Comparison of ENCODE assay signal across 1 cellular context in the genomic region with DNA sequence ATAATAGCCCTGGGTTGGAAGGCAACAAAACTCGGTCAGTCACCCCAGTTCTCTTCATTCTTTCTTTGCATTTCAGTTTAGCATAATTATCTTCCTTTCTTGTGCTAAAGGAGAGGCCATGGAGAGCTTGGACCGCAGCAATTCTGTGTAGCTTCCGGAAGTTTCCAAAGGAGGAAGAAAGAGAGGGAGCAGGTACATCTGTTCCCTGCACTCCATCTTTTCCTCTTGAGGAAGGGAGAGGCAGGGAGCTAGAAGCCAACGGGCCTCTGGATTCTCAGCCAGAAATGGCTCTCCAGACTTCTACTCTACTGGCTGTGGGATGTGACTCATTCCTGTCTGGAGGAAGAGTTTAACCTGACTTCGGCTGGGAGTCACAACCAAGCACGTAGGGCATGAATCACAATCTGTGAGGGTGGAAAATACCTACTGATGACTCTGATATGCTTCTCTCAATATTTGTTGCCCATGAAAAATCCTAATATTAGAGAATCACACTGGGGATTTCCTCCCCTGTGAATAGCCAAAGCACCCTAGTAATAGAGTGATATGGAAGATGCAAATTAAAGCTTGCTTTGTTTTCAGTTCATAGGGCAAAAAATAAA.
TF ChIP-seq lines count a peak whose summit lies in the region.

No MANE protein-coding gene starts in this region.

TF ChIP-seq in GM12878, 131 proteins besides CTCF, POLR2A, EP300 and RAD21:
- peak; percentile 78 for TF ChIP-seq EED (IDR thresholded peaks at IDR 0.05; ENCODE audit: low read depth)
- no peak for TF ChIP-seq CBX3 (IDR thresholded peaks at IDR 0.05; ENCODE audit: borderline replicate concordance, low read depth)
- peak; percentile 57 for TF ChIP-seq IKZF1 (conservative IDR thresholded peaks at IDR 0.05)
- TF ChIP-seq CEBPB (IDR thresholded peaks at IDR 0.05; ENCODE audit: borderline replicate concordance in 1 of 2, low read depth in 2 of 2, low read length in 2 of 2): no peak
- TF ChIP-seq RFX5 (IDR thresholded peaks at IDR 0.05; ENCODE audit: low read depth, low read length): no peak
- peak; percentile 64 for TF ChIP-seq RELB (IDR thresholded peaks at IDR 0.05; ENCODE audit: low read depth)
- no peak for TF ChIP-seq CUX1 (IDR thresholded peaks at IDR 0.05; ENCODE audit: insufficient replicate concordance, low read depth, low read length)
- TF ChIP-seq IKZF2 (IDR thresholded peaks at IDR 0.05): peak; percentile 49 to 62; a peak in 3 of 4 replicates
- TF ChIP-seq MEF2B (IDR thresholded peaks at IDR 0.05; ENCODE audit: partially characterized antibody, poor library complexity, severe bottlenecking): peak; percentile 68
- no peak for TF ChIP-seq SMAD1 (IDR thresholded peaks at IDR 0.05; ENCODE audit: low read depth, partially characterized antibody)
- no peak for TF ChIP-seq KAT2A (conservative IDR thresholded peaks at IDR 0.05; ENCODE audit: control insufficient read depth, low read depth, low read length)
- TF ChIP-seq ELK1 (IDR thresholded peaks at IDR 0.05; ENCODE audit: low read depth, low read length): no peak
- 0 out of 2 replicates have a peak, but pooled peaks have one; percentile 9 for TF ChIP-seq YY1 (IDR thresholded peaks at IDR 0.05; ENCODE audit: low read depth, low read length)
